ENCODE assay signal across 15 cellular contexts in genomic region chr6:7431594-7432390, GRCh38. TPM values are rescaled to one million over a fixed set of nuclear protein-coding genes. Genes with fewer than 3 reads are reported as not detected.
DNase-seq lines count a peak whose midpoint lies in the region; ATAC-seq, FAIRE-seq and TF ChIP-seq lines count a peak whose summit lies in the region.
"Had no signal": no experiment of that assay in that cellular context is flagged by ENCODE, and none has a peak within 500 bp of the region (broad histone marks: within the 10 kb centered on the region; RNA-seq: fewer than 3 reads in every experiment).

No MANE protein-coding gene starts in this region.

- H3K4ac ChIP-seq in IMR-90 (ENCODE audit: low read depth, low read length), result no peak overlapping the region

- H3K4me3 ChIP-seq in IMR-90 (ENCODE audit: insufficient read depth, low read depth, low read length) (no peak overlapping the region), GM12878 (no peak overlapping the region), thyroid gland (replicated peaks in 1 of 3) (no peak overlapping the region)

- peaks cover 7% of the 10 kb centered on the region for H3K4me1 Mint-ChIP-seq in mesothelial cell of epicardium

- H3K9ac ChIP-seq in IMR-90 (ENCODE audit: low read depth, low read length) (no peak overlapping the region), GM12878 (ENCODE audit: control insufficient read depth, insufficient read depth, low read length) (no peak overlapping the region)

- no peak overlapping the region for H2BK5ac ChIP-seq in IMR-90 (ENCODE audit: low read depth, low read length, poor library complexity, severe bottlenecking)

- dilution Hi-C loops in IMR-90 (cut with HindIII; ENCODE audit: low sequenced_read_pairs, unreplicated experiment), result no loop called here

- H3K9me3 ChIP-seq in IMR-90 (ENCODE audit: control insufficient read depth, insufficient read depth, low read length) (no peaks in the 10 kb centered on the region), GM12878 (replicated peaks; ENCODE audit: control insufficient read depth, insufficient read depth, low read length) (no peaks in the 10 kb centered on the region), thyroid gland (no peaks in the 10 kb centered on the region)
- H3K9me3 ChIP-seq: Caco-2 had no signal

- TF ChIP-seq RAD21 in IMR-90 (IDR thresholded peaks at IDR 0.05; ENCODE audit: low read length) (no peak), GM12878 (IDR thresholded peaks at IDR 0.05; ENCODE audit: insufficient read depth, low read depth, low read length) (no peak)

- H4K20me1 ChIP-seq in IMR-90 (ENCODE audit: insufficient read depth, low read length) (no peaks in the 10 kb centered on the region), GM12878 (ENCODE audit: control insufficient read depth, insufficient read depth) (no peaks in the 10 kb centered on the region)

- H2BK20ac ChIP-seq in IMR-90 (ENCODE audit: low read depth, low read length), result no peak overlapping the region

- no peak overlapping the region for H3K18ac ChIP-seq in IMR-90 (ENCODE audit: low read depth, low read length)

- no peaks in the 10 kb centered on the region for H3K79me1 ChIP-seq in IMR-90 (ENCODE audit: low read depth in 1 of 2, low read length in 2 of 2)

- no peaks in the 10 kb centered on the region for H3K27me3 Mint-ChIP-seq in mesothelial cell of epicardium (ENCODE audit: low read depth)

- H3K27ac Mint-ChIP-seq in mesothelial cell of epicardium, result no peak overlapping the region
- H3K27ac Mint-ChIP-seq: activated naive CD8-positive, alpha-beta T cell treated with anti-CD3 and anti-CD28 coated beads, Interleukin-2, amount 50 U/mL, for 24 hours had no signal

- H3K56ac ChIP-seq in IMR-90 (ENCODE audit: extremely low read depth, insufficient read depth, low read length), result no peak overlapping the region

- no peaks in the 10 kb centered on the region for H3K79me2 ChIP-seq in GM12878 (ENCODE audit: control insufficient read depth, insufficient read depth, low read length)

- no peak overlapping the region for H2BK15ac ChIP-seq in IMR-90 (ENCODE audit: low read depth, low read length)

- TF ChIP-seq POLR2A in IMR-90 (IDR thresholded peaks at IDR 0.05; ENCODE audit: low read depth, low read length) (no peak), GM12878 (IDR thresholded peaks at IDR 0.05; ENCODE audit: low read depth, low read length) (no peak), thyroid gland (IDR thresholded peaks at IDR 0.05) (no peak)

- no peak overlapping the region for H4K5ac ChIP-seq in IMR-90 (ENCODE audit: low read depth, low read length)

- TF ChIP-seq EP300 in GM12878 (IDR thresholded peaks at IDR 0.05; ENCODE audit: borderline replicate concordance in 1 of 2, control insufficient read depth in 1 of 2, low read depth in 2 of 2, low read length in 2 of 2), result no peak

- H3K9me3 Mint-ChIP-seq in mesothelial cell of epicardium, result peaks cover 5% of the 10 kb centered on the region

- H3K36me3 Mint-ChIP-seq in mesothelial cell of epicardium, result no peaks in the 10 kb centered on the region

- peak overlapping the region; percentile 68 for H2AFZ ChIP-seq in IMR-90 (replicated peaks; ENCODE audit: low read length, poor library complexity)
- no peak overlapping the region for H2AFZ ChIP-seq in GM12878 (ENCODE audit: control insufficient read depth, low read depth, low read length)

- WGBS in IMR-90 (ENCODE audit: extremely low coverage in 2 of 2, insufficient read length in 1 of 2), 2 experiments, result 48% methylated on average over 7 of the region's 24 CpGs; no CpG with 5 or more reads in 1 of the 2 experiments
- WGBS in GM12878 (ENCODE audit: insufficient coverage, insufficient replicate concordance, low lambda C conversion rate, missing lambda C conversion rate), result 53% methylated on average over 23 of the region's 24 CpGs
- 28 to 30% methylated on average over 17 to 18 of the region's 24 CpGs for WGBS in thyroid gland, 2 donors

- BruUV-seq in IMR-90 (replicated peaks; lab: Mats Ljungman, UMichigan) (no TSS peak), GM12878 (replicated peaks; lab: Mats Ljungman, UMichigan) (no TSS peak)

- no peak overlapping the region for H2BK120ac ChIP-seq in IMR-90 (ENCODE audit: low read depth, low read length)

- no peak overlapping the region for H4K8ac ChIP-seq in IMR-90 (ENCODE audit: low read depth in 2 of 2, low read length in 2 of 2)

- DNase-seq in IMR-90 (peak; percentile 7), GM12878 (ENCODE audit: low read depth, low spot score) (no peak), iris pigment epithelial cell (ENCODE audit: low read depth) (peak; percentile 33), thyroid gland (peak; percentile 63 to 66), HUDEP-2 (lab: John Stamatoyannopoulos, UW; ENCODE audit: unreplicated experiment in 76 of 76) (no peak), mesothelial cell of epicardium (ENCODE audit: low spot score in 2 of 2, unreplicated experiment in 2 of 2) (no peak)
- DNase-seq: activated naive CD8-positive, alpha-beta T cell treated with anti-CD3 and anti-CD28 coated beads, Interleukin-2, amount 50 U/mL, for 24 hours; Caco-2; effector memory CD4-positive, alpha-beta T cell; Karpas-422; midbrain had no signal

- FAIRE-seq in GM12878 (lab: Jason Lieb, UNC), result no peak
- FAIRE-seq: GM12891 had no signal

- POLR2A ChIA-PET in IMR-90 (lab: Charles Lee; ENCODE audit: unreplicated experiment), result no interaction called here
- POLR2A ChIA-PET in GM12878 (lab: Charles Lee), result no interaction called here

- intact Hi-C loops in IMR-90 (cut with micrococcal nuclease) (no loop called here), GM12878 (cut with micrococcal nuclease; ENCODE audit: unreplicated experiment) (no loop called here), thyroid gland (cut with DNase I) (no loop called here)

- RAD21 ChIA-PET in GM12878 (lab: Charles Lee; ENCODE audit: unreplicated experiment), result no interaction called here

- no peak overlapping the region for H3K4me2 ChIP-seq in IMR-90 (ENCODE audit: low read depth, low read length)
- no peak overlapping the region for H3K4me2 ChIP-seq in GM12878 (ENCODE audit: control insufficient read depth, insufficient read depth)

- SMC1A ChIA-PET in GM12878 (lab: Charles Lee; ENCODE audit: uncharacterized antibody, unreplicated experiment), result interaction anchor here (0.9 kb wide), 1 partner anchor 166 kb away, joined by 3 read pairs; no protein-coding TSS in a partner anchor

- no peak for TF ChIP-seq CTCF in IMR-90 (conservative IDR thresholded peaks at IDR 0.05; ENCODE audit: low read depth, low read length)
- TF ChIP-seq CTCF in GM12878 (IDR thresholded peaks at IDR 0.05 in 2 of 3, conservative IDR thresholded peaks at IDR 0.05 in 1 of 3; ENCODE audit: control insufficient read depth in 2 of 3, extremely low read depth in 1 of 3, insufficient read depth in 1 of 3, low read depth in 3 of 3, low read length in 3 of 3), result no peak
- TF ChIP-seq CTCF in thyroid gland (IDR thresholded peaks at IDR 0.05), result no peak
- no peak for TF ChIP-seq CTCF in mesothelial cell of epicardium (IDR thresholded peaks at IDR 0.05; ENCODE audit: unreplicated experiment)

- H3K27ac ChIP-seq in IMR-90 (ENCODE audit: insufficient read depth, low read length) (no peak overlapping the region), GM12878 (ENCODE audit: control insufficient read depth, insufficient read depth) (no peak overlapping the region), thyroid gland (no peak overlapping the region)
- H3K27ac ChIP-seq: VCaP had no signal

- ATAC-seq in IMR-90 (ENCODE audit: low read depth) (no peak), GM12878 (no peak), GM18511 (IDR thresholded peaks at IDR 0.05; ENCODE audit: unreplicated experiment) (no peak)
- ATAC-seq: activated naive CD8-positive, alpha-beta T cell treated with anti-CD3 and anti-CD28 coated beads, Interleukin-2, amount 50 U/mL, for 24 hours had no signal

- peaks cover 3% of the 10 kb centered on the region; the same call in 1 of the 2 replicates for H3K9me1 ChIP-seq in IMR-90 (ENCODE audit: insufficient read depth, low read length)

- H2AK5ac ChIP-seq in IMR-90 (ENCODE audit: low read depth, low read length), result no peak overlapping the region

- H4K91ac ChIP-seq in IMR-90 (ENCODE audit: insufficient read depth, low read depth, low read length), result no peak overlapping the region

- CTCF ChIA-PET in IMR-90 (lab: Yijun Ruan, JAX) (interaction anchor here (0.6 kb wide), 1 partner anchor 286 kb away, joined by 3 read pairs; no protein-coding TSS in a partner anchor), GM12878 (lab: Yijun Ruan, JAX) (no interaction called here)

- in situ Hi-C loops in IMR-90 (cut with MboI; ENCODE audit: low sequenced_read_pairs) (no loop called here), GM12878 (cut with MboI) (no loop called here)

- H3K4me1 ChIP-seq in IMR-90 (ENCODE audit: control insufficient read depth, insufficient read depth, low read length) (peaks cover 5% of the 10 kb centered on the region; the same call in 1 of the 2 replicates), GM12878 (ENCODE audit: control insufficient read depth, insufficient read depth, low read length) (no peaks in the 10 kb centered on the region), thyroid gland (no peaks in the 10 kb centered on the region)
- H3K4me1 ChIP-seq: Caco-2 had no signal

- H3K27me3 ChIP-seq in IMR-90 (ENCODE audit: control insufficient read depth, insufficient read depth, low read length) (no peaks in the 10 kb centered on the region; the same call in 1 of the 2 replicates), GM12878 (replicated peaks in 1 of 2; ENCODE audit: control insufficient read depth in 2 of 2, insufficient read depth in 2 of 2, low read length in 1 of 2) (no peaks in the 10 kb centered on the region; a peak in 1 of 4 replicates), thyroid gland (no peaks in the 10 kb centered on the region)

- H3K36me3 ChIP-seq in IMR-90 (ENCODE audit: control insufficient read depth, insufficient read depth, low read length) (no peaks in the 10 kb centered on the region), GM12878 (ENCODE audit: control insufficient read depth in 2 of 2, insufficient read depth in 2 of 2, low read length in 1 of 2) (no peaks in the 10 kb centered on the region), thyroid gland (no peaks in the 10 kb centered on the region)

- H3K14ac ChIP-seq in IMR-90 (replicated peaks; ENCODE audit: low read depth, low read length), result no peak overlapping the region

- H3K23ac ChIP-seq in IMR-90 (ENCODE audit: low read depth, low read length), result no peak overlapping the region

- H2AK9ac ChIP-seq in IMR-90 (replicated peaks; ENCODE audit: low read depth, low read length, poor library complexity), result no peak overlapping the region

- H3K4me3 Mint-ChIP-seq in mesothelial cell of epicardium, result no peak overlapping the region
- H3K4me3 Mint-ChIP-seq: activated naive CD8-positive, alpha-beta T cell treated with anti-CD3 and anti-CD28 coated beads, Interleukin-2, amount 50 U/mL, for 24 hours had no signal

RNA-seq across cellular contexts. Expression of gene RIOK1, which starts 42.2 kb away (rescaled TPM):
- total RNA-seq in IMR-90 (2012; rRNA removed) (17.0 and 27.2 TPM in 2 replicates), GM12878 (2014; rRNA removed) (36.2 and 44.6 TPM in 2 replicates), GM12878 (2014; rRNA removed; fragmentation: Illumina TruSeq; extraction: Trizol) (29.8 and 32.0 TPM in 2 replicates), GM12878 (2021) (29.9 and 30.6 TPM in 2 replicates), thyroid gland (10 to 100 TPM; 11.3 to 17.5 (median 15.8) TPM), mesothelial cell of epicardium (24.1 to 25.6 TPM (median 24.5 TPM) in 3 replicates)
- polyA plus RNA-seq in IMR-90 (2012; rRNA removed) (14.2 and 17.8 TPM in 2 replicates), GM12878 (2011; rRNA removed) (12.2 and 16.1 TPM in 2 replicates), GM12878 (2014; fragmentation: Illumina TruSeq; extraction: Trizol) (35.4 and 43.0 TPM in 2 replicates), GM12878 (2014; fragmentation: Nextera tagmentation; extraction: Ambion mirVana) (10 to 100 TPM; 31.0 to 40.2 TPM), GM12878 (2014; rRNA removed) (27.5 and 29.2 TPM in 2 replicates), GM12878 (2016; fragmentation: Nextera tagmentation; extraction: Ambion mirVana) (10 to 100 TPM; 35.8 to 40.3 TPM)
- 5.8 and 10.2 TPM in 2 replicates for polyA plus RNA-seq in IMR-90 (2012; cell fraction: cytosol; rRNA removed)
- 10.8 and 22.4 TPM in 2 replicates for polyA plus RNA-seq in IMR-90 (2012; cell fraction: nucleus; rRNA removed; ENCODE audit: low replicate concordance)
- 64.2 and 67.2 TPM in 2 replicates for total RNA-seq in GM12878 (2013; cell fraction: nucleolus; rRNA removed)
- 14.5 TPM for polyA plus RNA-seq in GM12878 (2011; ENCODE audit: low read depth)
- 26.5 and 28.2 TPM in 2 replicates for polyA plus RNA-seq in GM12878 (2011; cell fraction: cytosol; rRNA removed)
- polyA plus RNA-seq in GM12878 (2011; cell fraction: nucleus; rRNA removed), result 33.6 and 40.0 TPM in 2 replicates
- 18.0 and 23.1 TPM in 2 replicates for polyA plus RNA-seq in GM12878 (2012)
- polyA minus RNA-seq in GM12878 (2011; rRNA and poly(A)+ RNA removed), result 17.6 and 27.1 TPM in 2 replicates
- polyA minus RNA-seq in GM12878 (2011; cell fraction: cytosol; rRNA and poly(A)+ RNA removed), result 6.4 and 10.2 TPM in 2 replicates
- 26.1 and 33.0 TPM in 2 replicates for polyA minus RNA-seq in GM12878 (2011; cell fraction: nucleus; rRNA and poly(A)+ RNA removed)

RNA-seq across cellular contexts. Expression of gene CAGE1, which starts 42.2 kb away (rescaled TPM):
- total RNA-seq in IMR-90 (2012; rRNA removed), result under 0.01 TPM in 1 of 2 replicates, not detected in the other
- polyA plus RNA-seq in IMR-90 (2012; rRNA removed), result not detected in 2 replicates
- polyA plus RNA-seq in IMR-90 (2012; cell fraction: cytosol; rRNA removed), result not detected in 2 replicates
- polyA plus RNA-seq in IMR-90 (2012; cell fraction: nucleus; rRNA removed; ENCODE audit: low replicate concordance), result not detected in 2 replicates
- total RNA-seq in GM12878 (2013; cell fraction: nucleolus; rRNA removed), result 0.27 and 0.37 TPM in 2 replicates
- 0.11 TPM in 2 replicates for total RNA-seq in GM12878 (2014; rRNA removed)
- total RNA-seq in GM12878 (2014; rRNA removed; fragmentation: Illumina TruSeq; extraction: Trizol), result 0.09 TPM in 2 replicates
- total RNA-seq in GM12878 (2021), result 0.08 and 0.21 TPM in 2 replicates
- polyA plus RNA-seq in GM12878 (2011; ENCODE audit: low read depth), result not detected
- not detected in 2 replicates for polyA plus RNA-seq in GM12878 (2011; rRNA removed)
- polyA plus RNA-seq in GM12878 (2011; cell fraction: cytosol; rRNA removed), result 0.03 TPM in 1 of 2 replicates, not detected in the other
- 0.04 and 0.10 TPM in 2 replicates for polyA plus RNA-seq in GM12878 (2011; cell fraction: nucleus; rRNA removed)
- 0.14 TPM in 1 of 2 replicates, not detected in the other for polyA plus RNA-seq in GM12878 (2012)
- polyA plus RNA-seq in GM12878 (2014; fragmentation: Illumina TruSeq; extraction: Trizol), result not detected in 2 replicates
- polyA plus RNA-seq in GM12878 (2014; fragmentation: Nextera tagmentation; extraction: Ambion mirVana), result under 1 TPM in 1 of 2 experiments, not detected in 1; 0.05 TPM
- 0.03 and 0.06 TPM in 2 replicates for polyA plus RNA-seq in GM12878 (2014; rRNA removed)
- polyA plus RNA-seq in GM12878 (2016; fragmentation: Nextera tagmentation; extraction: Ambion mirVana), result under 1 TPM; 0.08 to 0.42 TPM
- polyA minus RNA-seq in GM12878 (2011; rRNA and poly(A)+ RNA removed), result 0.26 and 0.29 TPM in 2 replicates
- polyA minus RNA-seq in GM12878 (2011; cell fraction: cytosol; rRNA and poly(A)+ RNA removed), result 0.40 TPM in 1 of 2 replicates, not detected in the other
- polyA minus RNA-seq in GM12878 (2011; cell fraction: nucleus; rRNA and poly(A)+ RNA removed), result 2.3 and 2.5 TPM in 2 replicates
- under 1 TPM in 1 of 4 donors, not detected in 3; 0.20 TPM for total RNA-seq in thyroid gland
- 0.09 to 0.18 TPM (median 0.09 TPM) in 3 replicates for total RNA-seq in mesothelial cell of epicardium
- total RNA-seq: temporal lobe had no signal

Comparison
In these comparisons a context has a peak if more than half of its experiments do, and no peak if none do; other contexts are left out.
1. DNase-seq: peak in IMR-90 (single experiment), iris pigment epithelial cell (single experiment) and thyroid gland (2 of 2); none in GM12878 (single experiment), HUDEP-2 (0 of 76) and mesothelial cell of epicardium (0 of 2).